10 cellular contexts compared by ENCODE assay signal in genomic region chr6:135667694-135668455, GRCh38.
DNase-seq lines count a peak whose midpoint lies in the region; ATAC-seq, FAIRE-seq and TF ChIP-seq lines count a peak whose summit lies in the region.
"Had no signal": no experiment of that assay in that cellular context is flagged by ENCODE, and none has a peak within 500 bp of the region (broad histone marks: within the 10 kb centered on the region; RNA-seq: fewer than 3 reads in every experiment).

No MANE protein-coding gene starts in this region.

- H3K27me3 ChIP-seq in HUES64 (ENCODE audit: insufficient read depth, low read length) (no peaks in the 10 kb centered on the region), brain microvascular endothelial cell (replicated peaks) (no peaks in the 10 kb centered on the region)

- no peaks in the 10 kb centered on the region for H3K4me1 ChIP-seq in HUES64 (ENCODE audit: insufficient read depth, low read length)
- H3K4me1 ChIP-seq in kidney (ENCODE audit: control insufficient read depth in 1 of 2, insufficient read depth in 1 of 2, low read depth in 1 of 2, low read length in 2 of 2): no peaks in the 10 kb centered on the region

- in situ Hi-C loops in brain microvascular endothelial cell (cut with HindIII; ENCODE audit: low pct_ligation_motif_present, low sequenced_read_pairs): no loop called here

- H3K36me3 ChIP-seq in HUES64 (ENCODE audit: insufficient read depth, low read length): no peaks in the 10 kb centered on the region
- no peaks in the 10 kb centered on the region for H3K36me3 ChIP-seq in brain microvascular endothelial cell (replicated peaks)
- H3K36me3 ChIP-seq in kidney (ENCODE audit: control insufficient read depth in 1 of 2, insufficient read depth in 2 of 2, low read length in 2 of 2): no peaks in the 10 kb centered on the region

- intact Hi-C loops in kidney (cut with DNase I): no loop called here

- FAIRE-seq in kidney (lab: Jason Lieb, UNC): no peak
- FAIRE-seq: islet of Langerhans had no signal

- TF ChIP-seq CTCF in brain microvascular endothelial cell (IDR thresholded peaks at IDR 0.05; ENCODE audit: low read depth, low read length, missing control alignments) (no peak), kidney (IDR thresholded peaks at IDR 0.05; ENCODE audit: borderline replicate concordance, extremely low read depth, insufficient read depth) (no peak)

- H3K9me3 ChIP-seq in HUES64 (ENCODE audit: insufficient read depth, low read depth, low read length) (peaks cover 3% of the 10 kb centered on the region; the same call in 1 of the 2 replicates), kidney (ENCODE audit: control insufficient read depth in 1 of 2, low read length in 2 of 2) (no peaks in the 10 kb centered on the region)

- DNase-seq in A172 (ENCODE audit: low spot score): peak; percentile 57
- peak; percentile 6 for DNase-seq in brain microvascular endothelial cell
- DNase-seq in kidney: peak; percentile 75
- DNase-seq in effector CD8-positive, alpha-beta T cell (lab: John Stamatoyannopoulos, UW): no peak
- DNase-seq: NCI-H1694 treated with DMSO at 0.1 percent for 48 hours had no signal

- H3K4me3 ChIP-seq in HUES64 (ENCODE audit: low read length): peak overlapping the region; percentile 38
- peak overlapping the region; percentile 26 for H3K4me3 ChIP-seq in brain microvascular endothelial cell (ENCODE audit: low read depth, low read length)
- peak overlapping the region; percentile 0 to 37 for H3K4me3 ChIP-seq in kidney (ENCODE audit: low read length in 2 of 2)

- no peak overlapping the region for H3K27ac ChIP-seq in HUES64 (ENCODE audit: low read depth, low read length)
- no peak overlapping the region for H3K27ac ChIP-seq in brain microvascular endothelial cell
- no peak overlapping the region for H3K27ac ChIP-seq in kidney (ENCODE audit: low read depth in 2 of 2, low read length in 2 of 2)

- H3K9ac ChIP-seq in HUES64 (ENCODE audit: low read depth, low read length): no peak overlapping the region
- no peak overlapping the region for H3K9ac ChIP-seq in kidney (ENCODE audit: low read length in 2 of 2)

- ATAC-seq in HG03457 (IDR thresholded peaks at IDR 0.05; ENCODE audit: unreplicated experiment): no peak
- no peak for ATAC-seq in GM21717 (IDR thresholded peaks at IDR 0.05; ENCODE audit: unreplicated experiment)
- ATAC-seq in GM21390 (IDR thresholded peaks at IDR 0.05; ENCODE audit: unreplicated experiment): no peak

- 67% methylated on average over 12 of the region's 12 CpGs for WGBS in HUES64
